In genomic region chr20:19653328-19653727, GRCh38 we compare ENCODE assay signal across 21 cellular contexts.
"Had no signal": no experiment of that assay in that cellular context is flagged by ENCODE, and none has a peak within 500 bp of the region (broad histone marks: within the 10 kb centered on the region; RNA-seq: fewer than 3 reads in every experiment).

No MANE protein-coding gene starts in this region.

- FAIRE-seq: colon, kidney had no signal

- H3K27me3 ChIP-seq: gastrocnemius medialis, stomach, thyroid gland had no signal

- H3K9ac ChIP-seq: parathyroid adenoma had no signal

- H3K4me3 ChIP-seq: dorsolateral prefrontal cortex, gastrocnemius medialis, smooth muscle cell, stomach, thyroid gland had no signal

- H3K36me3 ChIP-seq: gastrocnemius medialis, thyroid gland had no signal

- H3K79me2 ChIP-seq: parathyroid adenoma had no signal

- ATAC-seq: esophagus mucosa; gastrocnemius medialis; naive thymus-derived CD8-positive, alpha-beta T cell; sciatic nerve; stimulated activated effector memory CD8-positive, alpha-beta T cell treated with anti-CD3 and anti-CD28 coated beads, Interleukin-12 subunit alpha, Interleukin-12 subunit beta, amount 100 ng/mL, for 72 hours had no signal

- DNase-seq: dorsolateral prefrontal cortex; effector CD4-positive, alpha-beta T cell; foreskin fibroblast; gastrocnemius medialis; head of caudate nucleus; kidney; mesenchymal stem cell; midbrain; naive thymus-derived CD8-positive, alpha-beta T cell; stimulated activated CD4-positive, alpha-beta T cell treated with anti-CD3 and anti-CD28 coated beads, Interleukin-2, amount 100 ng/mL, for 24 hours; stimulated activated CD4-positive, alpha-beta T cell treated with anti-CD3 and anti-CD28 coated beads, Interleukin-4, amount 100 ng/mL, for 24 hours; stimulated activated naive CD4-positive, alpha-beta T cell treated with Interleukin-2 at 50 U/mL for 16 hours; stomach; thyroid gland had no signal

- H3K4me1 ChIP-seq: gastrocnemius medialis, parathyroid adenoma, stomach, thyroid gland had no signal

- H3K9me3 ChIP-seq: gastrocnemius medialis, thyroid gland had no signal

- H3K27ac ChIP-seq: dorsolateral prefrontal cortex, epithelial cell of prostate, gastrocnemius medialis, parathyroid adenoma, stomach, thyroid gland had no signal

- H3K4me2 ChIP-seq: smooth muscle cell had no signal

- H2AFZ ChIP-seq: parathyroid adenoma had no signal
